Comparison of ENCODE assay signal across 15 cellular contexts in genomic region chr5:144457160-144457559, GRCh38.
DNase-seq lines count a peak whose midpoint lies in the region; ATAC-seq, FAIRE-seq and TF ChIP-seq lines count a peak whose summit lies in the region.
"Had no signal": no experiment of that assay in that cellular context is flagged by ENCODE, and none has a peak within 500 bp of the region (broad histone marks: within the 10 kb centered on the region; RNA-seq: fewer than 3 reads in every experiment).

No MANE protein-coding gene starts in this region.

- H3K4me1 Mint-ChIP-seq in GM23338, result no peaks in the 10 kb centered on the region
- peaks cover 6 to 13% of the 10 kb centered on the region in 2 experiments; a peak in 3 of 4 replicates for H3K4me1 Mint-ChIP-seq in H9
- H3K4me1 Mint-ChIP-seq in nephron progenitor cell, result peaks cover 46% of the 10 kb centered on the region
- H3K4me1 Mint-ChIP-seq: B cell had no signal

- no peaks in the 10 kb centered on the region for H3F3A ChIP-seq in GM23338 (replicated peaks; ENCODE audit: low read depth)

- TF ChIP-seq POLR2A in H1 (IDR thresholded peaks at IDR 0.05; ENCODE audit: control extremely low read depth in 1 of 2, low read depth in 2 of 2, low read length in 2 of 2), result no peak

- CTCF ChIA-PET in H1 (lab: Charles Lee; ENCODE audit: partially characterized antibody), result interaction anchor here (1.8 kb wide), 1 partner anchor 11 kb away, joined by 8 read pairs; no protein-coding TSS in a partner anchor

- no peaks in the 10 kb centered on the region for H3K23me2 ChIP-seq in H9 (ENCODE audit: insufficient read length, low read depth, low read length, poor library complexity, severe bottlenecking)
- no peaks in the 10 kb centered on the region for H3K23me2 ChIP-seq in H1 (ENCODE audit: low read depth, low read length)

- no peak overlapping the region for H3K14ac ChIP-seq in H9 (ENCODE audit: insufficient read depth, low read length)
- H3K14ac ChIP-seq in H1 (ENCODE audit: insufficient read length), result no peak overlapping the region

- no peak overlapping the region for H4K5ac ChIP-seq in H9 (ENCODE audit: insufficient read length, low read depth, low read length)
- H4K5ac ChIP-seq in H1 (ENCODE audit: insufficient read length, low read depth, low read length), result no peak overlapping the region

- H2AK5ac ChIP-seq in H9 (ENCODE audit: insufficient read length, low read length), result no peak overlapping the region
- no peak overlapping the region for H2AK5ac ChIP-seq in H1 (ENCODE audit: low read depth, low read length)

- H2BK120ac ChIP-seq in H9 (ENCODE audit: low read depth, low read length, poor library complexity, severe bottlenecking) (no peak overlapping the region), H1 (replicated peaks; ENCODE audit: low read depth, low read length) (no peak overlapping the region)

- FAIRE-seq in H1 (lab: Jason Lieb, UNC), result no peak
- FAIRE-seq: GM12878, H54 had no signal

- H3T11ph ChIP-seq in H9 (ENCODE audit: low read length), result no peak overlapping the region

- no peak overlapping the region for H2BK5ac ChIP-seq in H9 (ENCODE audit: insufficient read length, low read length)
- no peak overlapping the region for H2BK5ac ChIP-seq in H1 (ENCODE audit: low read depth, low read length)

- H3K4me1 ChIP-seq in GM23338 (ENCODE audit: insufficient read depth), result no peaks in the 10 kb centered on the region
- H3K4me1 ChIP-seq in H9 (ENCODE audit: insufficient read depth, low read length), result no peaks in the 10 kb centered on the region
- no peaks in the 10 kb centered on the region for H3K4me1 ChIP-seq in H1 (replicated peaks in 1 of 4; ENCODE audit: control insufficient read depth in 3 of 4, insufficient read depth in 4 of 4, low read length in 3 of 4)
- H3K4me1 ChIP-seq: BLaER1 treated with 17β-estradiol and CSF1 and Interleukin-3, amounts not matched to agents 10 nM and 100 nM had no signal

- WGBS in H9 (ENCODE audit: extremely low coverage, insufficient read length, low lambda C conversion rate), result no CpG with 5 or more reads among the region's 3 CpGs
- WGBS in H1 (ENCODE audit: extremely low coverage in 1 of 2, insufficient coverage in 1 of 2, insufficient read length in 1 of 2, insufficient replicate concordance in 2 of 2, low coverage in 1 of 2, low lambda C conversion rate in 2 of 2, missing lambda C conversion rate in 1 of 2), 2 experiments, result 86% methylated on average over 3 of the region's 3 CpGs; no CpG with 5 or more reads in 1 of the 2 experiments

- H3K9ac ChIP-seq in H9 (ENCODE audit: extremely low read depth, insufficient read length, low read length), result no peak overlapping the region
- H3K9ac ChIP-seq in H1 (replicated peaks in 1 of 4; ENCODE audit: extremely low read depth in 1 of 4, low read depth in 3 of 4, low read length in 3 of 4), result no peak overlapping the region
- H3K9ac ChIP-seq: BLaER1 treated with 17β-estradiol and CSF1 and Interleukin-3, amounts not matched to agents 10 nM and 100 nM had no signal

- no peak for TF ChIP-seq EP300 in H1 (IDR thresholded peaks at IDR 0.05; ENCODE audit: borderline replicate concordance in 1 of 2, low read depth in 2 of 2, low read length in 2 of 2)

- H3K4me2 ChIP-seq in GM23338 (no peak overlapping the region), H9 (ENCODE audit: insufficient read depth, insufficient read length, low read length) (no peak overlapping the region), H1 (ENCODE audit: insufficient read depth in 1 of 2, low read depth in 2 of 2, low read length in 2 of 2) (no peak overlapping the region)
- H3K4me2 ChIP-seq: BLaER1 treated with 17β-estradiol and CSF1 and Interleukin-3, amounts not matched to agents 10 nM and 100 nM had no signal

- H3K4me3 ChIP-seq in GM23338 (no peak overlapping the region), H1 (ENCODE audit: extremely low read depth in 1 of 4, insufficient read depth in 2 of 4, low read depth in 3 of 4, low read length in 4 of 4) (no peak overlapping the region)
- H3K4me3 ChIP-seq: BLaER1 treated with 17β-estradiol and CSF1 and Interleukin-3, amounts not matched to agents 10 nM and 100 nM; GM12878 had no signal

- H3K4ac ChIP-seq in H9 (ENCODE audit: low read depth, low read length) (no peak overlapping the region), H1 (replicated peaks; ENCODE audit: insufficient read length, low read depth, low read length) (no peak overlapping the region)

- H3K9me3 Mint-ChIP-seq in GM23338 (no peaks in the 10 kb centered on the region; the same call in 2 of the 3 replicates), H9 (no peaks in the 10 kb centered on the region), nephron progenitor cell (no peaks in the 10 kb centered on the region)

- no peaks in the 10 kb centered on the region for H3K9me3 ChIP-seq in H9 (ENCODE audit: control insufficient read depth, low read depth, low read length)
- H3K9me3 ChIP-seq in H1 (ENCODE audit: insufficient read depth in 2 of 2, low read depth in 1 of 2, low read length in 1 of 2), result no peaks in the 10 kb centered on the region
- H3K9me3 ChIP-seq: BLaER1 treated with 17β-estradiol and CSF1 and Interleukin-3, amounts not matched to agents 10 nM and 100 nM had no signal

- 0 out of 4 replicates have a peak, but pooled peaks of 1 of the 2 experiments have one; percentile 1 for TF ChIP-seq RAD21 in H1 (IDR thresholded peaks at IDR 0.05 in 1 of 2, conservative IDR thresholded peaks at IDR 0.05 in 1 of 2; ENCODE audit: low read depth in 2 of 2, low read length in 2 of 2)

- H3K27ac Mint-ChIP-seq in GM23338, result no peak overlapping the region
- H3K27ac Mint-ChIP-seq in H9, result peak overlapping the region in 1 of 3 experiments; percentile 67; a peak in 1 of 7 replicates
- peak overlapping the region; percentile 32 for H3K27ac Mint-ChIP-seq in nephron progenitor cell
- H3K27ac Mint-ChIP-seq: B cell; CD8-positive, alpha-beta T cell had no signal

- peak; percentile 21 for DNase-seq in GM23338 (ENCODE audit: low spot score)
- peak; percentile 31 for DNase-seq in H9
- no peak for DNase-seq in H1 (ENCODE audit: low read depth in 1 of 2, low spot score in 2 of 2)
- no peak for DNase-seq in nephron progenitor cell
- DNase-seq in GDM1 (lab: John Stamatoyannopoulos, UW), result no peak
- DNase-seq: Calu3; CD8-positive, alpha-beta T cell; DMS79 treated with DMSO at 0.1 percent for 48 hours had no signal

- no peak overlapping the region for H3K23ac ChIP-seq in H9 (ENCODE audit: insufficient read length, low read depth, low read length)
- no peak overlapping the region for H3K23ac ChIP-seq in H1 (ENCODE audit: insufficient read length)

- H3K4me3 Mint-ChIP-seq in GM23338 (no peak overlapping the region), H9 (no peak overlapping the region), nephron progenitor cell (no peak overlapping the region)
- H3K4me3 Mint-ChIP-seq: B cell; CD8-positive, alpha-beta T cell had no signal

- no peaks in the 10 kb centered on the region for H3K36me3 ChIP-seq in GM23338 (ENCODE audit: insufficient read depth)
- H3K36me3 ChIP-seq in H1 (ENCODE audit: control insufficient read depth in 2 of 4, insufficient read depth in 4 of 4, low read length in 3 of 4), result no peaks in the 10 kb centered on the region
- H3K36me3 ChIP-seq: BLaER1 treated with 17β-estradiol and CSF1 and Interleukin-3, amounts not matched to agents 10 nM and 100 nM had no signal

- TF ChIP-seq CTCF in GM23338 (conservative IDR thresholded peaks at IDR 0.05; ENCODE audit: low read depth in 2 of 2) (peak; percentile 14 to 30; a peak in 3 of 4 replicates), H9 (conservative IDR thresholded peaks at IDR 0.05) (peak; percentile 24; the same call in 1 of the 3 replicates), H1 (IDR thresholded peaks at IDR 0.05; ENCODE audit: control extremely low read depth in 1 of 3, insufficient read depth in 1 of 3, low read depth in 1 of 3, low read length in 3 of 3) (peak in 2 of 3 experiments; percentile 19 to 36; a peak in 2 of 4 replicates), nephron progenitor cell (IDR thresholded peaks at IDR 0.05) (no peak)

- no peak overlapping the region for H2AFZ ChIP-seq in GM23338
- H2AFZ ChIP-seq in H9 (ENCODE audit: low read length), result no peak overlapping the region
- no peak overlapping the region for H2AFZ ChIP-seq in H1 (ENCODE audit: low read length)

- POLR2A ChIA-PET in H1 (lab: Charles Lee; ENCODE audit: partially characterized antibody), result no interaction called here

- H3K27me3 ChIP-seq in GM23338 (ENCODE audit: insufficient read depth), result no peaks in the 10 kb centered on the region
- H3K27me3 ChIP-seq in H9 (ENCODE audit: insufficient read depth, low read length), result no peaks in the 10 kb centered on the region
- H3K27me3 ChIP-seq in H1 (replicated peaks in 1 of 4; ENCODE audit: control insufficient read depth in 3 of 4, extremely low read depth in 1 of 4, insufficient read depth in 3 of 4, low read length in 3 of 4), result no peaks in the 10 kb centered on the region
- H3K27me3 ChIP-seq: BLaER1 treated with 17β-estradiol and CSF1 and Interleukin-3, amounts not matched to agents 10 nM and 100 nM had no signal

- H2BK20ac ChIP-seq in H9 (ENCODE audit: low read depth, low read length, poor library complexity, severe bottlenecking), result no peak overlapping the region
- H2BK20ac ChIP-seq in H1 (ENCODE audit: low read length), result no peak overlapping the region

- H3K36me3 Mint-ChIP-seq in GM23338 (ENCODE audit: low read depth) (no peaks in the 10 kb centered on the region), H9 (ENCODE audit: insufficient read depth in 1 of 3, low read depth in 3 of 3) (peaks cover 0 to 1% (median 0%) of the 10 kb centered on the region in 3 experiments; a peak in 1 of 7 replicates), nephron progenitor cell (ENCODE audit: low read depth) (no peaks in the 10 kb centered on the region)
- H3K36me3 Mint-ChIP-seq: CD8-positive, alpha-beta T cell had no signal

- no peaks in the 10 kb centered on the region for H4K20me1 ChIP-seq in GM23338 (replicated peaks; ENCODE audit: insufficient read depth)
- H4K20me1 ChIP-seq in H9 (ENCODE audit: control insufficient read depth, insufficient read depth, insufficient read length), result no peaks in the 10 kb centered on the region
- H4K20me1 ChIP-seq in H1 (replicated peaks in 1 of 2; ENCODE audit: control insufficient read depth in 1 of 2, insufficient read depth in 2 of 2, low read length in 2 of 2), result no peaks in the 10 kb centered on the region
- H4K20me1 ChIP-seq: BLaER1 treated with 17β-estradiol and CSF1 and Interleukin-3, amounts not matched to agents 10 nM and 100 nM had no signal

- H3K27me3 Mint-ChIP-seq in GM23338 (ENCODE audit: insufficient read depth, low read depth, poor library complexity), result no peaks in the 10 kb centered on the region
- H3K27me3 Mint-ChIP-seq in H9 (ENCODE audit: low read depth), result no peaks in the 10 kb centered on the region; the same call in 1 of the 2 replicates
- peaks cover 3% of the 10 kb centered on the region for H3K27me3 Mint-ChIP-seq in nephron progenitor cell (ENCODE audit: low read depth, poor library complexity)
- H3K27me3 Mint-ChIP-seq: B cell had no signal

- H2BK12ac ChIP-seq in H9 (ENCODE audit: insufficient read length, low read depth, low read length), result no peak overlapping the region
- H2BK12ac ChIP-seq in H1 (ENCODE audit: low read depth, low read length), result no peak overlapping the region

- no peak overlapping the region for H3K27ac ChIP-seq in GM23338 (ENCODE audit: low read depth)
- no peak overlapping the region for H3K27ac ChIP-seq in H9 (ENCODE audit: insufficient read length, low read depth, low read length)
- H3K27ac ChIP-seq in H1 (ENCODE audit: low read depth, low read length), result no peak overlapping the region
- H3K27ac ChIP-seq: BLaER1 treated with 17β-estradiol and CSF1 and Interleukin-3, amounts not matched to agents 10 nM and 100 nM; HL-60 had no signal

- H3K56ac ChIP-seq in H9 (ENCODE audit: insufficient read length, low read depth, low read length), result no peak overlapping the region
- no peak overlapping the region for H3K56ac ChIP-seq in H1 (replicated peaks; ENCODE audit: insufficient read length, low read depth, low read length)

- H3K79me2 ChIP-seq in GM23338 (replicated peaks; ENCODE audit: insufficient read depth) (no peaks in the 10 kb centered on the region), H9 (ENCODE audit: insufficient read depth, low read length) (no peaks in the 10 kb centered on the region), H1 (ENCODE audit: control insufficient read depth in 1 of 2, insufficient read depth in 2 of 2, low read length in 2 of 2) (no peaks in the 10 kb centered on the region)

- no peak overlapping the region for H3K18ac ChIP-seq in H9 (ENCODE audit: insufficient read length, low read depth, low read length)
- no peak overlapping the region for H3K18ac ChIP-seq in H1 (ENCODE audit: extremely low read depth, low read length)

- H2BK15ac ChIP-seq in H9 (ENCODE audit: low read depth, low read length) (no peak overlapping the region), H1 (ENCODE audit: low read length) (no peak overlapping the region)

- H3K79me1 ChIP-seq in H9 (ENCODE audit: insufficient read depth, low read depth, low read length, poor library complexity, severe bottlenecking) (no peaks in the 10 kb centered on the region), H1 (ENCODE audit: low read depth, low read length) (no peaks in the 10 kb centered on the region)

- no peaks in the 10 kb centered on the region for H3K9me2 ChIP-seq in GM23338 (ENCODE audit: insufficient read depth)

- ATAC-seq in GM23338, result no peak
- ATAC-seq in HG02884 (IDR thresholded peaks at IDR 0.05; ENCODE audit: unreplicated experiment), result no peak
- no peak for ATAC-seq in HG03432 (IDR thresholded peaks at IDR 0.05; ENCODE audit: unreplicated experiment)
- ATAC-seq: CD8-positive, alpha-beta T cell; GM12878 had no signal

- no peak overlapping the region for H4K91ac ChIP-seq in H9 (ENCODE audit: insufficient read length, low read depth, low read length)
- no peak overlapping the region for H4K91ac ChIP-seq in H1 (replicated peaks; ENCODE audit: insufficient read length, low read length)

- no peak overlapping the region for H4K8ac ChIP-seq in H9 (replicated peaks; ENCODE audit: insufficient read length, low read depth, low read length)
- H4K8ac ChIP-seq in H1 (ENCODE audit: extremely low read depth, insufficient read depth, low read length), result no peak overlapping the region

Comparison
In these comparisons a context has a peak if more than half of its experiments do, and no peak if none do; other contexts are left out.
1. DNase-seq: peak in GM23338 (single experiment) and H9 (single experiment); none in H1 (0 of 2), nephron progenitor cell (single experiment) and GDM1 (single experiment).